Comparison of ENCODE assay signal across 15 cellular contexts in the genomic region with DNA sequence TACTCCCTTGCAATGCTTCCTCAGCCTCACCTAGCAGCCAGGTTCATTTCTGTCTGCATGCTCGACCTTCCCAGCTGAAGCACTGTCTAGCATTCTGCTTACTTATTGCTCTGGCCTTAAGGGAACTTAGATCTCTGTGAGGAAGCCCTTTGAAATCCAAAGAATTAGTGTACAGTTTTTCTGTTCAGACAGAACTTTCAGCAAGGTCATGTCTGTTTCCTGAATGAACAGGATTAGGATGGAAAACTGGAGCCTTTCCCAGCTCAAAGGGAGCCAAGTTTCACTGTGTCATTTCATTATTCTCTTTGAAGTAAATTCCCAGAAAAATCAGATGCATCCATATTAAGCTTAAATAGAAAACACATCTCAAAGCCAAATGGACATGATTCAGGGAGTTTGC.
A peak's percentile ranks its signal among the peaks of the same experiment; 100 is the strongest.
DNase-seq lines count a peak whose midpoint lies in the region; ATAC-seq and TF ChIP-seq lines count a peak whose summit lies in the region.
"Had no signal": no experiment of that assay in that cellular context is flagged by ENCODE, and none has a peak within 500 bp of the region (broad histone marks: within the 10 kb centered on the region; RNA-seq: fewer than 3 reads in every experiment).

No MANE protein-coding gene starts in this region.

- peaks cover 15% of the 10 kb centered on the region for H3K4me1 ChIP-seq in adipocyte (ENCODE audit: control insufficient read depth, insufficient read depth, low read length)
- peaks cover 4% of the 10 kb centered on the region for H3K4me1 ChIP-seq in testis

- no peak for TF ChIP-seq POLR2A in testis (IDR thresholded peaks at IDR 0.05)

- no peaks in the 10 kb centered on the region for H3K36me3 Mint-ChIP-seq in Calu3 (ENCODE audit: insufficient read depth, unreplicated experiment)
- H3K36me3 Mint-ChIP-seq: activated naive CD4-positive, alpha-beta T cell treated with anti-CD3 and anti-CD28 coated beads, Interleukin-2, amount 10 ng/mL, durations not matched to agents 7 days and 5 days; immature natural killer cell had no signal

- H3K9me3 ChIP-seq in adipocyte (ENCODE audit: control insufficient read depth, low read length) = no peaks in the 10 kb centered on the region
- no peaks in the 10 kb centered on the region for H3K9me3 ChIP-seq in testis

- no peak overlapping the region for H3K4me3 Mint-ChIP-seq in Calu3 (ENCODE audit: low read depth, unreplicated experiment)
- H3K4me3 Mint-ChIP-seq: activated naive CD4-positive, alpha-beta T cell treated with anti-CD3 and anti-CD28 coated beads, Interleukin-2, amount 10 ng/mL, durations not matched to agents 7 days and 5 days; immature natural killer cell; T-helper 1 cell treated with Interleukin-12 subunit alpha and Interleukin-12 subunit beta and Interleukin-4 antibody, amounts not matched to agents 30 μg/mL and 1 μg/mL, for 36 hours had no signal

- CTCF ChIA-PET in Calu3 (lab: Charles Lee) = no interaction called here

- H3K4me3 ChIP-seq in adipocyte (ENCODE audit: low read length) = no peak overlapping the region
- H3K4me3 ChIP-seq in testis = no peak overlapping the region

- H3K9me3 Mint-ChIP-seq in Calu3 (ENCODE audit: low read depth, unreplicated experiment) = peaks cover 2% of the 10 kb centered on the region
- H3K9me3 Mint-ChIP-seq: activated naive CD4-positive, alpha-beta T cell treated with anti-CD3 and anti-CD28 coated beads, Interleukin-2, amount 10 ng/mL, durations not matched to agents 7 days and 5 days; immature natural killer cell; T-helper 1 cell treated with Interleukin-12 subunit alpha and Interleukin-12 subunit beta and Interleukin-4 antibody, amounts not matched to agents 30 μg/mL and 1 μg/mL, for 36 hours had no signal

- H3K9ac ChIP-seq in adipocyte (ENCODE audit: low read length) = no peak overlapping the region

- no peak for TF ChIP-seq CTCF in testis (IDR thresholded peaks at IDR 0.05)
- TF ChIP-seq CTCF in Calu3 (IDR thresholded peaks at IDR 0.05; ENCODE audit: unreplicated experiment) = no peak

- no peak overlapping the region for H3K27ac Mint-ChIP-seq in Calu3 (ENCODE audit: unreplicated experiment)
- H3K27ac Mint-ChIP-seq: activated naive CD4-positive, alpha-beta T cell treated with anti-CD3 and anti-CD28 coated beads, Interleukin-2, amount 10 ng/mL, durations not matched to agents 7 days and 5 days; immature natural killer cell; T-helper 1 cell treated with Interleukin-12 subunit alpha and Interleukin-12 subunit beta and Interleukin-4 antibody, amounts not matched to agents 30 μg/mL and 1 μg/mL, for 36 hours had no signal

- WGBS in testis, 2 donors = 20 to 25% methylated on average over 1 of the region's 1 CpG

- H3K36me3 ChIP-seq in adipocyte (ENCODE audit: control insufficient read depth, insufficient read depth, low read length, severe bottlenecking) (no peaks in the 10 kb centered on the region), testis (ENCODE audit: low read depth, missing control alignments) (no peaks in the 10 kb centered on the region)

- ATAC-seq in HG02840 (IDR thresholded peaks at IDR 0.05; ENCODE audit: low FRiP score, unreplicated experiment) = no peak

- DNase-seq in adipocyte (ENCODE audit: low read depth) = peak; percentile 45
- DNase-seq in fibroblast of gingiva (ENCODE audit: low read depth) = peak; percentile 37
- DNase-seq in mucosa of gallbladder (ENCODE audit: low spot score) = peak; percentile 15
- peak; percentile 52 for DNase-seq in testis
- no peak for DNase-seq in Calu3
- no peak for DNase-seq in activated CD4-positive, CD25-positive, alpha-beta regulatory T cell (lab: John Stamatoyannopoulos, UW)
- DNase-seq: activated CD4-positive, alpha-beta T cell treated with anti-CD3 and anti-CD28 coated beads, Interleukin-2, amount 50 U/mL, for 48 hours; activated naive CD4-positive, alpha-beta T cell treated with anti-CD3 and anti-CD28 coated beads, Interleukin-2, amount 10 ng/mL, durations not matched to agents 7 days and 5 days; DMS153; effector CD8-positive, alpha-beta T cell; immature natural killer cell; NCI-H1417 treated with DMSO at 0.1 percent for 48 hours; retina had no signal

- no peaks in the 10 kb centered on the region for H3K4me1 Mint-ChIP-seq in Calu3 (ENCODE audit: low read depth, unreplicated experiment)

- BruUV-seq in Calu3 (replicated peaks; lab: Mats Ljungman, UMichigan) = no TSS peak

- no peak overlapping the region for H3K27ac ChIP-seq in testis

- intact Hi-C loops in testis (cut with DNase I; ENCODE audit: low total_unique reads) = no loop called here
- intact Hi-C loops in Calu3 (cut with micrococcal nuclease; ENCODE audit: unreplicated experiment) = no loop called here

- H3K27me3 Mint-ChIP-seq in Calu3 (ENCODE audit: unreplicated experiment) = no peaks in the 10 kb centered on the region
- H3K27me3 Mint-ChIP-seq: activated naive CD4-positive, alpha-beta T cell treated with anti-CD3 and anti-CD28 coated beads, Interleukin-2, amount 10 ng/mL, durations not matched to agents 7 days and 5 days had no signal

- H3K27me3 ChIP-seq in adipocyte (replicated peaks; ENCODE audit: control insufficient read depth, insufficient read depth, low read length) (no peaks in the 10 kb centered on the region), testis (no peaks in the 10 kb centered on the region)

Comparison
In these comparisons a context has a peak if more than half of its experiments do, and no peak if none do; other contexts are left out.
1. DNase-seq: peak in adipocyte (single experiment), fibroblast of gingiva (single experiment), mucosa of gallbladder (single experiment) and testis (single experiment); none in Calu3 (single experiment) and activated CD4-positive, CD25-positive, alpha-beta regulatory T cell (0 of 4).